ENCODE assay signal across 8 cellular contexts in genomic region chr21:34544032-34544496, GRCh38. TPM values are rescaled to one million over a fixed set of nuclear protein-coding genes. Genes with fewer than 3 reads are reported as not detected.
DNase-seq lines count a peak whose midpoint lies in the region; TF ChIP-seq lines count a peak whose summit lies in the region.

No MANE protein-coding gene starts in this region.

- H4K91ac ChIP-seq in mesenchymal stem cell (ENCODE audit: low read length) = peak overlapping the region; percentile 58

- H3K27me3 ChIP-seq in mesenchymal stem cell (ENCODE audit: control insufficient read depth in 1 of 2, insufficient read depth in 1 of 2, low read length in 2 of 2) (no peaks in the 10 kb centered on the region), tibial nerve (no peaks in the 10 kb centered on the region)

- no peak for TF ChIP-seq POLR2A in tibial nerve (IDR thresholded peaks at IDR 0.05)

- DNase-seq in NCI-H524 (lab: John Stamatoyannopoulos, UW) (peak; percentile 61 to 82), NCI-H524 treated with DMSO at 0.1 percent for 48 hours (lab: John Stamatoyannopoulos, UW) (no peak), MV-4-11 (lab: John Stamatoyannopoulos, UW) (peak; percentile 18), T-helper 9 cell (peak; percentile 17), dermis microvascular lymphatic vessel endothelial cell (ENCODE audit: low read depth in 2 of 2) (peak; percentile 92 to 93), mesenchymal stem cell (peak; percentile 64), tibial nerve (ENCODE audit: low spot score in 2 of 2) (peak in 1 of 2 donors; percentile 79), GM13976 (ENCODE audit: low spot score) (no peak)

- H3K27ac ChIP-seq in mesenchymal stem cell (ENCODE audit: low read length, poor library complexity, severe bottlenecking) (peak overlapping the region; percentile 8), tibial nerve (peak overlapping the region in 3 of 4 donors; percentile 66 to 92 (median 88))

- H3K4me3 ChIP-seq in mesenchymal stem cell (ENCODE audit: insufficient read depth in 1 of 2, low read depth in 1 of 2, low read length in 2 of 2) = no peak overlapping the region
- H3K4me3 ChIP-seq in tibial nerve = no peak overlapping the region

- no peak overlapping the region for H3K23ac ChIP-seq in mesenchymal stem cell (ENCODE audit: low read length in 2 of 2)

- H3K36me3 ChIP-seq in mesenchymal stem cell (ENCODE audit: control insufficient read depth in 1 of 2, insufficient read depth in 2 of 2, low read depth in 1 of 2, low read length in 2 of 2) = no peaks in the 10 kb centered on the region
- H3K36me3 ChIP-seq in tibial nerve = no peaks in the 10 kb centered on the region

- 84% methylated on average over 7 of the region's 7 CpGs for WGBS in mesenchymal stem cell
- 80 to 89% methylated on average over 7 of the region's 7 CpGs for WGBS in tibial nerve, 2 donors

- H3K4me1 ChIP-seq in mesenchymal stem cell (ENCODE audit: control insufficient read depth, insufficient read depth, low read depth, low read length) (peaks cover 19% of the 10 kb centered on the region), tibial nerve (peaks cover 0 to 48% (median 29%) of the 10 kb centered on the region in 4 donors)

- H2BK120ac ChIP-seq in mesenchymal stem cell (ENCODE audit: low read depth, low read length) = peak overlapping the region; percentile 61

- in situ Hi-C loops in GM13976 (cut with MboI; ENCODE audit: low sequenced_read_pairs, unreplicated experiment) = no loop called here

- H3K4ac ChIP-seq in mesenchymal stem cell (ENCODE audit: low read depth in 1 of 2, low read length in 2 of 2) = peak overlapping the region; percentile 9 to 36

- no peak overlapping the region for H3K4me2 ChIP-seq in mesenchymal stem cell (ENCODE audit: low read length, poor library complexity, severe bottlenecking)

- H3K14ac ChIP-seq in mesenchymal stem cell (ENCODE audit: low read length in 2 of 2) = no peak overlapping the region

- no peak overlapping the region for H2AFZ ChIP-seq in mesenchymal stem cell (ENCODE audit: low read depth, low read length)

- TF ChIP-seq CTCF in tibial nerve (IDR thresholded peaks at IDR 0.05) (peak; percentile 28 to 60 (median 43)), GM13976 (IDR thresholded peaks at IDR 0.05; ENCODE audit: borderline replicate concordance, control extremely low read depth, extremely low read depth, insufficient read depth, missing control alignments) (no peak)

- H3K9ac ChIP-seq in mesenchymal stem cell (ENCODE audit: low read length) = no peak overlapping the region

- H3K9me3 ChIP-seq in mesenchymal stem cell (ENCODE audit: control insufficient read depth, low read length) (peaks cover 2% of the 10 kb centered on the region), tibial nerve (peaks cover 0 to 5% (median 0%) of the 10 kb centered on the region in 4 donors)

- H2BK15ac ChIP-seq in mesenchymal stem cell (ENCODE audit: low read depth, poor library complexity, severe bottlenecking) = peak overlapping the region; percentile 30

- peak overlapping the region; percentile 80 for H2AK5ac ChIP-seq in mesenchymal stem cell (ENCODE audit: low read length, severe bottlenecking)

- peaks cover 6% of the 10 kb centered on the region for H3K79me1 ChIP-seq in mesenchymal stem cell (replicated peaks; ENCODE audit: low read length, poor library complexity, severe bottlenecking)

- H2BK12ac ChIP-seq in mesenchymal stem cell (ENCODE audit: low read length in 2 of 2) = peak overlapping the region; percentile 8 to 86

- peak overlapping the region in 1 of 2 experiments; percentile 72 for H3K18ac ChIP-seq in mesenchymal stem cell (ENCODE audit: low read depth in 1 of 2, low read length in 2 of 2)

- H2BK5ac ChIP-seq in mesenchymal stem cell (ENCODE audit: low read depth, low read length, poor library complexity, severe bottlenecking) = peak overlapping the region; percentile 33

- no peak overlapping the region for H4K8ac ChIP-seq in mesenchymal stem cell (ENCODE audit: low read length)

- TF ChIP-seq EP300 in tibial nerve (IDR thresholded peaks at IDR 0.05) = peak in 1 of 2 donors; percentile 23

RNA-seq across cellular contexts. Expression of gene KCNE1, which starts 32.1 kb away (rescaled TPM):
- total RNA-seq in dermis microvascular lymphatic vessel endothelial cell = under 0.01 and 0.13 TPM in 2 replicates
- polyA plus RNA-seq in mesenchymal stem cell (2013, experiment 1 of 2) = 0.19 TPM
- polyA plus RNA-seq in mesenchymal stem cell (2013, experiment 2 of 2) = 0.23 TPM
- 10 to 100 TPM in 1 of 4 donors, 1 to 10 TPM in 3; 2.2 to 10.2 (median 2.9) TPM for total RNA-seq in tibial nerve

Comparison
In these comparisons a context has a peak if more than half of its experiments do, and no peak if none do; other contexts are left out.
1. DNase-seq: peak in NCI-H524 (2 of 2), MV-4-11 (single experiment), T-helper 9 cell (single experiment), dermis microvascular lymphatic vessel endothelial cell (2 of 2) and mesenchymal stem cell (single experiment); none in NCI-H524 treated with DMSO at 0.1 percent for 48 hours (single experiment) and GM13976 (single experiment).